18 cellular contexts compared by ENCODE assay signal in the genomic region with DNA sequence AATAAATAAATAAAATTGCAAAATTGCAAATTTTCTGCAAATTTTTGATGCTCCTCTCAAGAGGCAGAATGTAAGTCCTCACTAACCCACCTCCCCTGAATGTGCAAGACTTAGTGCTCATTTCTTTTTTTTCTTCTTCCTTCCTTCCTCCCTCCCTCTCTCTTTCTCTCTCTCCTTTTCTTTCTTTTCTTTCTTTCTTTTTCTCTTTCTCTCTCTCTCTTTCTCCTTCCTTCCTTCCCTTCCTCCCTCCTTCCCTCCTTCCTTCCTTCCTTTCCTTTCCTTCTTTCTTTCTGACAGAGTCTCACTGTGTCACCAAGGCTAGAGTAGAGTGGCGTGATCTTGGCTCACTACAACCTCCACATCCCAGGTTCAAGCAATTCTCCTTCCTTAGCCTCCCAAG.
"Had no signal": no experiment of that assay in that cellular context is flagged by ENCODE, and none has a peak within 500 bp of the region (broad histone marks: within the 10 kb centered on the region; RNA-seq: fewer than 3 reads in every experiment).

No MANE protein-coding gene starts in this region.

- ATAC-seq: T-cell had no signal

- H3K27ac ChIP-seq: RWPE1 had no signal

- H3K9me3 ChIP-seq: SK-N-SH had no signal

- H3K27ac Mint-ChIP-seq: T-cell had no signal

- DNase-seq: Kasumi-1, KG1, MM.1S, NCI-H1092 treated with DMSO at 0.1 percent for 48 hours, NCI-H1436, NCI-H187, NCI-H2029 treated with DMSO at 0.1 percent for 48 hours, NCI-H2171 treated with DMSO at 0.1 percent for 48 hours, NCI-H345, NCI-H446 treated with DMSO at 0.1 percent for 48 hours, NCI-H510A treated with DMSO at 0.1 percent for 48 hours, NCI-H526, NCI-H774, SHP77, SK-N-SH, SW 1271, T-cell had no signal

- H3K9me2 ChIP-seq: SK-N-SH had no signal

- H3K4me2 ChIP-seq: SK-N-SH had no signal

- H3K4me3 Mint-ChIP-seq: T-cell had no signal

- H3K9ac ChIP-seq: SK-N-SH had no signal

- H3K4me1 Mint-ChIP-seq: T-cell had no signal

- H3K9me3 Mint-ChIP-seq: T-cell had no signal

- H3K36me3 Mint-ChIP-seq: T-cell had no signal
